Comparison of ENCODE assay signal across 13 cellular contexts in genomic region chr14:60758875-60759274, GRCh38. TPM values are rescaled to one million over a fixed set of nuclear protein-coding genes. Genes with fewer than 3 reads are reported as not detected.
DNase-seq lines count a peak whose midpoint lies in the region; ATAC-seq, FAIRE-seq and TF ChIP-seq lines count a peak whose summit lies in the region.
"Had no signal": no experiment of that assay in that cellular context is flagged by ENCODE, and none has a peak within 500 bp of the region (broad histone marks: within the 10 kb centered on the region; RNA-seq: fewer than 3 reads in every experiment).

No MANE protein-coding gene starts in this region.

- H3K4me1 ChIP-seq in HAP-1, result peaks cover 16% of the 10 kb centered on the region

- DNase-seq in HFFc6 (no peak), NCI-H2171 (lab: John Stamatoyannopoulos, UW) (peak; percentile 10), HAP-1 (ENCODE audit: low spot score in 2 of 2) (no peak), H54 (ENCODE audit: insufficient read length, low spot score) (no peak)
- no peak for DNase-seq in activated naive CD4-positive, alpha-beta T cell treated with anti-CD3 and anti-CD28 coated beads, Interleukin-2, amount 50 U/mL, for 16 hours
- DNase-seq: activated B cell treated with CpG ODN at 0.5 μM for 24 hours; activated naive CD4-positive, alpha-beta T cell treated with anti-CD3 and anti-CD28 coated beads, Interleukin-2, amount 10 ng/mL, durations not matched to agents 7 days and 5 days; NCI-H1436; stimulated activated CD4-positive, alpha-beta T cell treated with anti-CD3 and anti-CD28 coated beads, Interleukin-15, amount 100 ng/mL, for 24 hours had no signal

- no peaks in the 10 kb centered on the region for H3K9me3 Mint-ChIP-seq in HFFc6
- H3K9me3 Mint-ChIP-seq: activated B cell treated with CpG ODN at 0.5 μM for 24 hours; activated naive CD4-positive, alpha-beta T cell treated with anti-CD3 and anti-CD28 coated beads, Interleukin-2, amount 10 ng/mL, durations not matched to agents 7 days and 5 days; neural crest cell; stimulated activated effector memory CD8-positive, alpha-beta T cell treated with anti-CD3 and anti-CD28 coated beads, Interleukin-12 subunit alpha, Interleukin-12 subunit beta, amount 100 ng/mL, for 72 hours had no signal

- H3K36me3 Mint-ChIP-seq in HFFc6 (ENCODE audit: low read depth), result 0 out of 2 replicates have a peak, but pooled peaks cover 6% of the 10 kb centered on the region

- no peaks in the 10 kb centered on the region for H3K9me3 ChIP-seq in HAP-1

- no peak for TF ChIP-seq CTCF in HFFc6 (IDR thresholded peaks at IDR 0.05)

- no peaks in the 10 kb centered on the region for H3K27me3 ChIP-seq in HAP-1 (ENCODE audit: low read depth)

- peak; percentile 53 for ATAC-seq in GM18909 (IDR thresholded peaks at IDR 0.05; ENCODE audit: poor library complexity, unreplicated experiment)
- ATAC-seq: stimulated activated effector memory CD8-positive, alpha-beta T cell treated with anti-CD3 and anti-CD28 coated beads, Interleukin-12 subunit alpha, Interleukin-12 subunit beta, amount 100 ng/mL, for 72 hours had no signal

- H3K27ac Mint-ChIP-seq in HFFc6, result peak overlapping the region; percentile 69
- H3K27ac Mint-ChIP-seq: activated B cell treated with CpG ODN at 0.5 μM for 24 hours; activated naive CD4-positive, alpha-beta T cell treated with anti-CD3 and anti-CD28 coated beads, Interleukin-2, amount 10 ng/mL, durations not matched to agents 7 days and 5 days had no signal

- H3K4me3 ChIP-seq in HAP-1, result no peak overlapping the region

- no peak for TF ChIP-seq POLR2A in H54 (IDR thresholded peaks at IDR 0.05; ENCODE audit: low read depth, low read length)

- H3K27me3 Mint-ChIP-seq in HFFc6 (ENCODE audit: insufficient read depth), result no peaks in the 10 kb centered on the region; the same call in 1 of the 2 replicates
- H3K27me3 Mint-ChIP-seq: activated B cell treated with CpG ODN at 0.5 μM for 24 hours had no signal

- FAIRE-seq in islet of Langerhans (lab: Jason Lieb, UNC) (peak; percentile 49), H54 (lab: Jason Lieb, UNC) (no peak)

- no peaks in the 10 kb centered on the region for H3K36me3 ChIP-seq in HAP-1 (replicated peaks)

- in situ Hi-C loops in HAP-1 (cut with MboI; ENCODE audit: low sequenced_read_pairs), result no loop called here

- no peak overlapping the region for H3K4me3 Mint-ChIP-seq in HFFc6
- H3K4me3 Mint-ChIP-seq: activated B cell treated with CpG ODN at 0.5 μM for 24 hours; activated naive CD4-positive, alpha-beta T cell treated with anti-CD3 and anti-CD28 coated beads, Interleukin-2, amount 10 ng/mL, durations not matched to agents 7 days and 5 days; neural crest cell; stimulated activated effector memory CD8-positive, alpha-beta T cell treated with anti-CD3 and anti-CD28 coated beads, Interleukin-12 subunit alpha, Interleukin-12 subunit beta, amount 100 ng/mL, for 72 hours had no signal

- H3K4me1 Mint-ChIP-seq in HFFc6 (ENCODE audit: low read depth), result peaks cover 66% of the 10 kb centered on the region

RNA-seq across cellular contexts. Expression of gene MNAT1, which starts 24.3 kb away (rescaled TPM):
- total RNA-seq in HFFc6 (2021; fragmentation: NEBNext Ultra II Directional; extraction: Animal tissue kit (Norgen Biotek cat#: 25700)), result 10 to 100 TPM; 55.8 to 69.4 (median 58.7) TPM

RNA-seq across cellular contexts. Expression of gene SIX4, which starts 34.7 kb away (rescaled TPM):
- 10 to 100 TPM; 14.4 to 19.6 (median 17.0) TPM for total RNA-seq in HFFc6 (2021; fragmentation: NEBNext Ultra II Directional; extraction: Animal tissue kit (Norgen Biotek cat#: 25700))
- total RNA-seq: activated B cell treated with CpG ODN at 0.5 μM for 24 hours had no signal
